In genomic region chr2:212843409-212844199, GRCh38 we compare ENCODE assay signal across 12 cellular contexts.
A peak's percentile ranks its signal among the peaks of the same experiment; 100 is the strongest.
DNase-seq lines count a peak whose midpoint lies in the region; ATAC-seq and TF ChIP-seq lines count a peak whose summit lies in the region.
"Had no signal": no experiment of that assay in that cellular context is flagged by ENCODE, and none has a peak within 500 bp of the region (broad histone marks: within the 10 kb centered on the region; RNA-seq: fewer than 3 reads in every experiment).

No MANE protein-coding gene starts in this region.

- H3K27me3 ChIP-seq in skeletal muscle satellite cell (ENCODE audit: control insufficient read depth, insufficient read depth, low read length) = no peaks in the 10 kb centered on the region
- no peaks in the 10 kb centered on the region for H3K27me3 ChIP-seq in testis

- peak overlapping the region; percentile 23 for H3K4me2 ChIP-seq in skeletal muscle satellite cell (ENCODE audit: low read length)

- H3K9ac ChIP-seq in skeletal muscle satellite cell (ENCODE audit: low read depth, low read length) = peak overlapping the region; percentile 56

- DNase-seq in activated naive CD8-positive, alpha-beta T cell treated with anti-CD3 and anti-CD28 coated beads, Interleukin-2, amount 50 U/mL, for 24 hours = no peak
- no peak for DNase-seq in activated naive CD8-positive, alpha-beta T cell treated with anti-CD3 and anti-CD28 coated beads for 36 hours
- DNase-seq in NCI-H226 (peak; percentile 50), epithelial cell of esophagus (ENCODE audit: low read depth) (peak; percentile 83), testis (no peak), NCI-H1417 treated with DMSO at 0.1 percent for 48 hours (lab: John Stamatoyannopoulos, UW) (no peak), Ammon's horn (ENCODE audit: low spot score) (no peak)
- DNase-seq: C1 segment of cervical spinal cord, cerebellar nuclear complex, NCI-H2081, occipital lobe had no signal

- intact Hi-C loops in testis (cut with DNase I; ENCODE audit: low total_unique reads) = no loop called here

- no peak overlapping the region for H3K27ac Mint-ChIP-seq in activated naive CD8-positive, alpha-beta T cell treated with anti-CD3 and anti-CD28 coated beads, Interleukin-2, amount 50 U/mL, for 24 hours
- no peak overlapping the region for H3K27ac Mint-ChIP-seq in activated naive CD8-positive, alpha-beta T cell treated with anti-CD3 and anti-CD28 coated beads for 36 hours

- H3K4me1 Mint-ChIP-seq in activated naive CD8-positive, alpha-beta T cell treated with anti-CD3 and anti-CD28 coated beads, Interleukin-2, amount 50 U/mL, for 24 hours = peaks cover 12% of the 10 kb centered on the region
- H3K4me1 Mint-ChIP-seq in activated naive CD8-positive, alpha-beta T cell treated with anti-CD3 and anti-CD28 coated beads for 36 hours = peaks cover 8% of the 10 kb centered on the region

- TF ChIP-seq CTCF in epithelial cell of esophagus (IDR thresholded peaks at IDR 0.05; ENCODE audit: insufficient read depth, low read depth, low read length, missing control alignments) (no peak), testis (IDR thresholded peaks at IDR 0.05) (no peak)

- no peak for TF ChIP-seq POLR2A in testis (IDR thresholded peaks at IDR 0.05)

- H3K36me3 Mint-ChIP-seq in activated naive CD8-positive, alpha-beta T cell treated with anti-CD3 and anti-CD28 coated beads, Interleukin-2, amount 50 U/mL, for 24 hours (ENCODE audit: low read depth) = no peaks in the 10 kb centered on the region
- peaks cover 2% of the 10 kb centered on the region for H3K36me3 Mint-ChIP-seq in activated naive CD8-positive, alpha-beta T cell treated with anti-CD3 and anti-CD28 coated beads for 36 hours

- no peak overlapping the region for H3K4me3 ChIP-seq in epithelial cell of esophagus (ENCODE audit: low read length)
- no peak overlapping the region for H3K4me3 ChIP-seq in skeletal muscle satellite cell (ENCODE audit: low read length)
- H3K4me3 ChIP-seq in testis = no peak overlapping the region

- H3K36me3 ChIP-seq in skeletal muscle satellite cell (ENCODE audit: insufficient read depth, low read length) (no peaks in the 10 kb centered on the region), testis (ENCODE audit: low read depth, missing control alignments) (no peaks in the 10 kb centered on the region)

- H3K27me3 Mint-ChIP-seq in activated naive CD8-positive, alpha-beta T cell treated with anti-CD3 and anti-CD28 coated beads, Interleukin-2, amount 50 U/mL, for 24 hours = no peaks in the 10 kb centered on the region
- no peaks in the 10 kb centered on the region for H3K27me3 Mint-ChIP-seq in activated naive CD8-positive, alpha-beta T cell treated with anti-CD3 and anti-CD28 coated beads for 36 hours

- ATAC-seq in activated naive CD8-positive, alpha-beta T cell treated with anti-CD3 and anti-CD28 coated beads, Interleukin-2, amount 50 U/mL, for 24 hours = peak; percentile 63

- peaks cover 5% of the 10 kb centered on the region for H3K9me3 Mint-ChIP-seq in activated naive CD8-positive, alpha-beta T cell treated with anti-CD3 and anti-CD28 coated beads, Interleukin-2, amount 50 U/mL, for 24 hours
- peaks cover 3% of the 10 kb centered on the region for H3K9me3 Mint-ChIP-seq in activated naive CD8-positive, alpha-beta T cell treated with anti-CD3 and anti-CD28 coated beads for 36 hours

- H3K9me3 ChIP-seq in skeletal muscle satellite cell (replicated peaks; ENCODE audit: low read length) (no peaks in the 10 kb centered on the region), testis (no peaks in the 10 kb centered on the region)

- 78 to 80% methylated on average over 3 of the region's 3 CpGs for WGBS in testis, 2 donors

- H3K4me1 ChIP-seq in skeletal muscle satellite cell (ENCODE audit: control insufficient read depth, insufficient read depth, low read length) (peaks cover 40% of the 10 kb centered on the region), testis (no peaks in the 10 kb centered on the region)

- no peak overlapping the region for H3K27ac ChIP-seq in testis

- no peak overlapping the region for H3K4me3 Mint-ChIP-seq in activated naive CD8-positive, alpha-beta T cell treated with anti-CD3 and anti-CD28 coated beads, Interleukin-2, amount 50 U/mL, for 24 hours
- H3K4me3 Mint-ChIP-seq in activated naive CD8-positive, alpha-beta T cell treated with anti-CD3 and anti-CD28 coated beads for 36 hours = no peak overlapping the region

Comparison
In these comparisons a context has a peak if more than half of its experiments do, and no peak if none do; other contexts are left out.
1. DNase-seq: peak in NCI-H226 (single experiment) and epithelial cell of esophagus (single experiment); none in activated naive CD8-positive, alpha-beta T cell treated with anti-CD3 and anti-CD28 coated beads, Interleukin-2, amount 50 U/mL, for 24 hours (single experiment), activated naive CD8-positive, alpha-beta T cell treated with anti-CD3 and anti-CD28 coated beads for 36 hours (single experiment), testis (single experiment), NCI-H1417 treated with DMSO at 0.1 percent for 48 hours (single experiment) and Ammon's horn (single experiment).